14 cellular contexts compared by ENCODE assay signal in genomic region chr17:13362341-13363122, GRCh38.
DNase-seq lines count a peak whose midpoint lies in the region; ATAC-seq and TF ChIP-seq lines count a peak whose summit lies in the region.
"Had no signal": no experiment of that assay in that cellular context is flagged by ENCODE, and none has a peak within 500 bp of the region (broad histone marks: within the 10 kb centered on the region; RNA-seq: fewer than 3 reads in every experiment).

No MANE protein-coding gene starts in this region.

- H3K4me3 ChIP-seq in PC-3 (ENCODE audit: low read length) (peak overlapping the region; percentile 54), endodermal cell (ENCODE audit: low read length) (no peak overlapping the region), Karpas-422 (ENCODE audit: low read length) (no peak overlapping the region), thyroid gland (replicated peaks in 1 of 3) (no peak overlapping the region), Peyer's patch (no peak overlapping the region)
- H3K4me3 ChIP-seq: dorsolateral prefrontal cortex, stomach had no signal

- H3K36me3 ChIP-seq in PC-3 (ENCODE audit: low read depth, low read length) (no peaks in the 10 kb centered on the region), endodermal cell (ENCODE audit: control insufficient read depth, insufficient read depth, low read length) (no peaks in the 10 kb centered on the region), Karpas-422 (ENCODE audit: insufficient read depth, low read length) (no peaks in the 10 kb centered on the region), thyroid gland (no peaks in the 10 kb centered on the region), Peyer's patch (no peaks in the 10 kb centered on the region)
- H3K36me3 ChIP-seq: stomach had no signal

- H3K27me3 ChIP-seq in PC-3 (ENCODE audit: low read length) (no peaks in the 10 kb centered on the region), endodermal cell (ENCODE audit: control insufficient read depth, insufficient read depth, low read length, poor library complexity, severe bottlenecking) (no peaks in the 10 kb centered on the region), Karpas-422 (ENCODE audit: low read length) (no peaks in the 10 kb centered on the region), thyroid gland (no peaks in the 10 kb centered on the region), Peyer's patch (no peaks in the 10 kb centered on the region)
- H3K27me3 ChIP-seq: stomach had no signal

- TF ChIP-seq POLR2A in thyroid gland (IDR thresholded peaks at IDR 0.05) (no peak), Peyer's patch (IDR thresholded peaks at IDR 0.05) (no peak)

- no peak for ATAC-seq in PC-3
- ATAC-seq: activated naive CD8-positive, alpha-beta T cell treated with anti-CD3 and anti-CD28 coated beads, Interleukin-2, amount 50 U/mL, for 24 hours had no signal

- no peak overlapping the region for H3K4me3 Mint-ChIP-seq in endodermal cell
- no peak overlapping the region for H3K4me3 Mint-ChIP-seq in nephron progenitor cell
- H3K4me3 Mint-ChIP-seq: activated naive CD8-positive, alpha-beta T cell treated with anti-CD3 and anti-CD28 coated beads, Interleukin-2, amount 50 U/mL, for 24 hours had no signal

- H3K9me3 ChIP-seq in PC-3 (ENCODE audit: low read length) = no peaks in the 10 kb centered on the region
- no peaks in the 10 kb centered on the region for H3K9me3 ChIP-seq in endodermal cell (ENCODE audit: control insufficient read depth, low read length)
- no peaks in the 10 kb centered on the region for H3K9me3 ChIP-seq in Karpas-422 (ENCODE audit: low read length)
- no peaks in the 10 kb centered on the region for H3K9me3 ChIP-seq in thyroid gland
- no peaks in the 10 kb centered on the region for H3K9me3 ChIP-seq in Peyer's patch
- H3K9me3 ChIP-seq: stomach had no signal

- TF ChIP-seq CTCF in PC-3 (conservative IDR thresholded peaks at IDR 0.05; ENCODE audit: low read depth, low read length) (no peak), endodermal cell (conservative IDR thresholded peaks at IDR 0.05) (no peak), nephron progenitor cell (IDR thresholded peaks at IDR 0.05) (no peak), thyroid gland (IDR thresholded peaks at IDR 0.05) (no peak), Peyer's patch (IDR thresholded peaks at IDR 0.05) (no peak)

- intact Hi-C loops in PC-3 (cut with micrococcal nuclease) = no loop called here
- intact Hi-C loops in thyroid gland (cut with DNase I) = no loop called here

- H2AFZ ChIP-seq in PC-3 (ENCODE audit: low read length) (peak overlapping the region; percentile 54), Karpas-422 (ENCODE audit: low read length) (no peak overlapping the region)

- H3K4me2 ChIP-seq in PC-3 (ENCODE audit: low read length) (peak overlapping the region; percentile 76), Karpas-422 (ENCODE audit: low read depth, low read length, poor library complexity, severe bottlenecking) (no peak overlapping the region)

- H3K4me1 ChIP-seq in PC-3 (ENCODE audit: insufficient read depth, low read length) = no peaks in the 10 kb centered on the region
- no peaks in the 10 kb centered on the region for H3K4me1 ChIP-seq in endodermal cell (ENCODE audit: control insufficient read depth, insufficient read depth, low read length)
- no peaks in the 10 kb centered on the region for H3K4me1 ChIP-seq in Karpas-422 (ENCODE audit: low read length)
- H3K4me1 ChIP-seq in thyroid gland = no peaks in the 10 kb centered on the region
- no peaks in the 10 kb centered on the region for H3K4me1 ChIP-seq in Peyer's patch
- H3K4me1 ChIP-seq: stomach had no signal

- H3K4me1 Mint-ChIP-seq in endodermal cell (peaks cover 6% of the 10 kb centered on the region), nephron progenitor cell (peaks cover 23% of the 10 kb centered on the region)
- H3K4me1 Mint-ChIP-seq: activated naive CD8-positive, alpha-beta T cell treated with anti-CD3 and anti-CD28 coated beads, Interleukin-2, amount 50 U/mL, for 24 hours had no signal

- no peaks in the 10 kb centered on the region for H3F3A ChIP-seq in PC-3 (ENCODE audit: low read length, unreplicated experiment)

- POLR2A ChIA-PET in PC-3 (lab: Charles Lee; ENCODE audit: unreplicated experiment) = no interaction called here

- H3K27me3 Mint-ChIP-seq in endodermal cell (ENCODE audit: insufficient read depth) = peaks cover 13% of the 10 kb centered on the region
- H3K27me3 Mint-ChIP-seq in nephron progenitor cell (ENCODE audit: low read depth, poor library complexity) = peaks cover 4% of the 10 kb centered on the region

- H3K9ac ChIP-seq in PC-3 (ENCODE audit: low read length) (no peak overlapping the region), endodermal cell (ENCODE audit: extremely low read depth, low read length, poor library complexity, severe bottlenecking) (no peak overlapping the region), Karpas-422 (ENCODE audit: low read length) (no peak overlapping the region)

- H4K20me1 ChIP-seq in PC-3 (ENCODE audit: low read length) = no peaks in the 10 kb centered on the region
- H4K20me1 ChIP-seq in Karpas-422 (ENCODE audit: insufficient read depth, low read depth, low read length) = no peaks in the 10 kb centered on the region

- BruUV-seq in PC-3 (replicated peaks; lab: Mats Ljungman, UMichigan) = no TSS peak

- H3K9me3 Mint-ChIP-seq in endodermal cell = no peaks in the 10 kb centered on the region
- H3K9me3 Mint-ChIP-seq in nephron progenitor cell = no peaks in the 10 kb centered on the region
- H3K9me3 Mint-ChIP-seq: activated naive CD8-positive, alpha-beta T cell treated with anti-CD3 and anti-CD28 coated beads, Interleukin-2, amount 50 U/mL, for 24 hours had no signal

- WGBS in endodermal cell (ENCODE audit: insufficient coverage in 1 of 2, insufficient read length in 1 of 2), 2 experiments = 72 to 74% methylated on average over 5 to 8 of the region's 9 CpGs
- WGBS in thyroid gland, 2 donors = 61 to 71% methylated on average over 9 of the region's 9 CpGs

- no peaks in the 10 kb centered on the region for H3K79me2 ChIP-seq in PC-3 (ENCODE audit: low read length)
- H3K79me2 ChIP-seq in Karpas-422 (ENCODE audit: low read length) = no peaks in the 10 kb centered on the region

- no peaks in the 10 kb centered on the region for H3K36me3 Mint-ChIP-seq in endodermal cell (ENCODE audit: low read depth)
- no peaks in the 10 kb centered on the region for H3K36me3 Mint-ChIP-seq in nephron progenitor cell (ENCODE audit: low read depth)

- CTCF ChIA-PET in PC-3 (lab: Charles Lee) = no interaction called here

- H3K9me2 ChIP-seq in PC-3 (replicated peaks; ENCODE audit: low read length) = no peaks in the 10 kb centered on the region
- no peaks in the 10 kb centered on the region for H3K9me2 ChIP-seq in Karpas-422 (replicated peaks; ENCODE audit: insufficient read depth, low read length)

- H3K27ac ChIP-seq in PC-3 (ENCODE audit: low read length) (no peak overlapping the region), endodermal cell (ENCODE audit: low read depth, low read length) (no peak overlapping the region), Karpas-422 (ENCODE audit: low read length) (no peak overlapping the region), thyroid gland (no peak overlapping the region), Peyer's patch (no peak overlapping the region)
- H3K27ac ChIP-seq: dorsolateral prefrontal cortex, stomach had no signal

- peak; percentile 81 for DNase-seq in EL
- DNase-seq in PC-3 = peak; percentile 30
- peak; percentile 56 for DNase-seq in endodermal cell
- DNase-seq in nephron progenitor cell = peak; percentile 21
- no peak for DNase-seq in Karpas-422
- no peak for DNase-seq in NCI-H446 (lab: John Stamatoyannopoulos, UW)
- no peak for DNase-seq in thyroid gland
- DNase-seq in Peyer's patch = no peak
- DNase-seq: activated naive CD8-positive, alpha-beta T cell treated with anti-CD3 and anti-CD28 coated beads, Interleukin-2, amount 50 U/mL, for 24 hours; dorsolateral prefrontal cortex; NCI-H2171 treated with DMSO at 0.1 percent for 48 hours; RPMI8226; stimulated activated CD4-positive, alpha-beta T cell treated with anti-CD3 and anti-CD28 coated beads, Interleukin-4, amount 100 ng/mL, for 4 hours; stomach had no signal

- H3K27ac Mint-ChIP-seq in endodermal cell (no peak overlapping the region), nephron progenitor cell (no peak overlapping the region)
- H3K27ac Mint-ChIP-seq: activated naive CD8-positive, alpha-beta T cell treated with anti-CD3 and anti-CD28 coated beads, Interleukin-2, amount 50 U/mL, for 24 hours had no signal

Comparison
In these comparisons a context has a peak if more than half of its experiments do, and no peak if none do; other contexts are left out.
1. DNase-seq: peak in EL (single experiment), PC-3 (single experiment), endodermal cell (single experiment) and nephron progenitor cell (single experiment); none in Karpas-422 (single experiment), NCI-H446 (0 of 2), thyroid gland (0 of 2) and Peyer's patch (0 of 3).